Comparison of ENCODE assay signal across 8 cellular contexts in genomic region chr10:84352251-84352842, GRCh38. TPM values are rescaled to one million over a fixed set of nuclear protein-coding genes. Genes with fewer than 3 reads are reported as not detected.
DNase-seq lines count a peak whose midpoint lies in the region; ATAC-seq, FAIRE-seq and TF ChIP-seq lines count a peak whose summit lies in the region.

No MANE protein-coding gene starts in this region.

- no peak overlapping the region for H3K4me2 ChIP-seq in endothelial cell of umbilical vein (ENCODE audit: insufficient read depth, low read length)

- peak; percentile 94 for ATAC-seq in HG02759 (IDR thresholded peaks at IDR 0.05; ENCODE audit: unreplicated experiment)
- ATAC-seq in natural killer cell: peak; percentile 83 to 87 (median 86)

- H3K27ac ChIP-seq in endothelial cell of umbilical vein (ENCODE audit: insufficient read depth, low read depth, low read length): no peak overlapping the region
- no peak overlapping the region for H3K27ac ChIP-seq in testis

- TF ChIP-seq CTCF in endothelial cell of umbilical vein (IDR thresholded peaks at IDR 0.05; ENCODE audit: extremely low read depth in 1 of 2, insufficient read depth in 1 of 2, low read depth in 1 of 2, low read length in 2 of 2) (peak; percentile 66 to 78), natural killer cell (IDR thresholded peaks at IDR 0.05) (peak; percentile 76), testis (IDR thresholded peaks at IDR 0.05) (peak in 2 of 3 experiments; percentile 36 to 56)

- intact Hi-C loops in endothelial cell of umbilical vein (cut with micrococcal nuclease) (loop anchor here (1.0 kb wide), 2 partner anchors 85 to 185 kb away; no protein-coding TSS in a partner anchor), natural killer cell (cut with micrococcal nuclease) (loop anchor here (1.0 to 5.0 kb wide), 2 partner anchors 85 to 185 kb away; no protein-coding TSS in a partner anchor), testis (cut with DNase I; ENCODE audit: low total_unique reads) (no loop called here)

- DNase-seq in A172 (ENCODE audit: low spot score) (peak; percentile 62), GM12891 (ENCODE audit: insufficient read length, low spot score) (peak; percentile 52), NCI-H146 (lab: John Stamatoyannopoulos, UW) (peak; percentile 50), endothelial cell of umbilical vein (ENCODE audit: low read depth, low spot score) (peak; percentile 63), natural killer cell (peak; percentile 58), testis (peak; percentile 74)
- DNase-seq in activated CD8-positive, alpha-beta memory T cell treated with anti-CD3 and anti-CD28 coated beads for 4 hours (ENCODE audit: low read depth in 2 of 2): peak; percentile 30 to 51

- FAIRE-seq in GM12891 (lab: Jason Lieb, UNC) (peak; percentile 91), endothelial cell of umbilical vein (lab: Jason Lieb, UNC) (peak; percentile 85)

- H3K4me3 ChIP-seq in endothelial cell of umbilical vein (replicated peaks in 1 of 3; ENCODE audit: insufficient read depth in 1 of 3, low read depth in 1 of 3, low read length in 3 of 3) (no peak overlapping the region), testis (no peak overlapping the region)

- peaks cover 44% of the 10 kb centered on the region for H3K79me2 ChIP-seq in endothelial cell of umbilical vein (ENCODE audit: control insufficient read depth, insufficient read depth, low read length)

- no peaks in the 10 kb centered on the region for H3K27me3 ChIP-seq in endothelial cell of umbilical vein (ENCODE audit: control insufficient read depth in 2 of 2, insufficient read depth in 2 of 2, low read length in 2 of 2)
- no peaks in the 10 kb centered on the region for H3K27me3 ChIP-seq in testis

- no peak overlapping the region for H3K4me3 Mint-ChIP-seq in natural killer cell

- peaks cover 64 to 70% of the 10 kb centered on the region in 2 donors for H3K4me1 Mint-ChIP-seq in natural killer cell

- H3K27ac Mint-ChIP-seq in natural killer cell: peak overlapping the region; percentile 39 to 51

- H3K9ac ChIP-seq in endothelial cell of umbilical vein (replicated peaks; ENCODE audit: extremely low read depth, insufficient read depth, low read length): no peak overlapping the region

- H3K36me3 Mint-ChIP-seq in natural killer cell: no peaks in the 10 kb centered on the region

- H3K36me3 ChIP-seq in endothelial cell of umbilical vein (ENCODE audit: control insufficient read depth in 2 of 2, extremely low read depth in 1 of 2, insufficient read depth in 2 of 2, low read length in 2 of 2): no peaks in the 10 kb centered on the region
- no peaks in the 10 kb centered on the region for H3K36me3 ChIP-seq in testis (ENCODE audit: low read depth, missing control alignments)

- TF ChIP-seq POLR2A in GM12891 (IDR thresholded peaks at IDR 0.05; ENCODE audit: low read depth, low read length) (no peak), endothelial cell of umbilical vein (IDR thresholded peaks at IDR 0.05; ENCODE audit: low read depth, low read length) (no peak), testis (IDR thresholded peaks at IDR 0.05) (no peak)

- H2AFZ ChIP-seq in endothelial cell of umbilical vein (ENCODE audit: low read depth, low read length): no peak overlapping the region

- no peaks in the 10 kb centered on the region for H3K9me3 Mint-ChIP-seq in natural killer cell

- H3K9me1 ChIP-seq in endothelial cell of umbilical vein (replicated peaks; ENCODE audit: control insufficient read depth, extremely low read depth, insufficient read depth, low read length): no peaks in the 10 kb centered on the region

- H3K27me3 Mint-ChIP-seq in natural killer cell (ENCODE audit: low read depth in 2 of 2): no peaks in the 10 kb centered on the region

- POLR2A ChIA-PET in endothelial cell of umbilical vein (lab: Charles Lee): interaction anchor here (1.0 kb wide), 1 partner anchor 24 kb away, joined by 3 read pairs; no protein-coding TSS in a partner anchor

- BruUV-seq in endothelial cell of umbilical vein (replicated peaks; lab: Mats Ljungman, UMichigan): no TSS peak

- H4K20me1 ChIP-seq in endothelial cell of umbilical vein (replicated peaks; ENCODE audit: control insufficient read depth, extremely low read depth, insufficient read depth, low read length): peaks cover 3% of the 10 kb centered on the region

- CTCF ChIA-PET in endothelial cell of umbilical vein (lab: Charles Lee): interaction anchor here (0.5 to 4.8 kb wide), 33 partner anchors 9 to 188 kb away, joined by 3 to 46 read pairs (median 4); partner anchors contain the start of gene CCSER2

- H3K4me1 ChIP-seq in endothelial cell of umbilical vein (ENCODE audit: control insufficient read depth, extremely low read depth, insufficient read depth, low read length) (peaks cover 7% of the 10 kb centered on the region), testis (no peaks in the 10 kb centered on the region)

- dilution Hi-C loops in endothelial cell of umbilical vein (cut with MboI; ENCODE audit: extremely low pct_ligation_motif_present, low sequenced_read_pairs): no loop called here

- no peaks in the 10 kb centered on the region for H3K9me3 ChIP-seq in endothelial cell of umbilical vein (replicated peaks; ENCODE audit: control insufficient read depth, insufficient read depth, low read length)
- H3K9me3 ChIP-seq in testis: no peaks in the 10 kb centered on the region

- WGBS in testis, 2 donors: 84% methylated on average over 7 of the region's 7 CpGs

TF ChIP-seq in GM12891, 5 proteins besides CTCF, POLR2A, EP300 and RAD21:
- TF ChIP-seq SPI1 (IDR thresholded peaks at IDR 0.05; ENCODE audit: low read depth, low read length) (no peak), TAF1 (IDR thresholded peaks at IDR 0.05; ENCODE audit: low read depth, low read length) (no peak), PAX5 (IDR thresholded peaks at IDR 0.05; ENCODE audit: insufficient read depth, low read length, severe bottlenecking) (no peak), POU2F2 (IDR thresholded peaks at IDR 0.05; ENCODE audit: low read depth, low read length) (no peak), POLR2AphosphoS5 (IDR thresholded peaks at IDR 0.05; ENCODE audit: low read depth, low read length) (no peak)

TF ChIP-seq in endothelial cell of umbilical vein, 7 proteins besides CTCF, POLR2A, EP300 and RAD21:
- TF ChIP-seq MAX (IDR thresholded peaks at IDR 0.05; ENCODE audit: insufficient read depth, insufficient read length) (no peak), FOS (IDR thresholded peaks at IDR 0.05; ENCODE audit: borderline replicate concordance, insufficient read depth, low read length) (no peak), GATA2 (IDR thresholded peaks at IDR 0.05; ENCODE audit: insufficient read depth, insufficient read length, low read depth, low read length) (no peak), MYC (IDR thresholded peaks at IDR 0.05; ENCODE audit: low read depth, low read length) (no peak), POLR2AphosphoS5 (IDR thresholded peaks at IDR 0.05; ENCODE audit: insufficient read depth, low read depth, low read length) (no peak), EZH2 (IDR thresholded peaks at IDR 0.05; ENCODE audit: borderline replicate concordance, low read depth, low read length, severe bottlenecking) (no peak), JUN (IDR thresholded peaks at IDR 0.05; ENCODE audit: borderline replicate concordance, insufficient read depth, insufficient read length, low read depth) (no peak)

RNA-seq across cellular contexts. Expression of gene CCSER2, which starts 24.0 kb away (rescaled TPM):
- total RNA-seq in A172 (2014; rRNA removed; shearing (Covaris generic)): 39.9 and 40.7 TPM in 2 replicates
- 5.6 TPM for polyA plus RNA-seq in GM12891 (2012; ENCODE audit: low read depth, missing spikeins)
- 49.3 and 50.8 TPM in 2 replicates for total RNA-seq in endothelial cell of umbilical vein
- polyA plus RNA-seq in endothelial cell of umbilical vein: 13.9 and 14.5 TPM in 2 replicates
- 24.6 and 27.0 TPM in 2 replicates for polyA plus RNA-seq in endothelial cell of umbilical vein (2011; cell fraction: cytosol; rRNA removed)
- polyA plus RNA-seq in endothelial cell of umbilical vein (2011; cell fraction: nucleus; rRNA removed): 27.3 and 28.6 TPM in 2 replicates
- 24.8 and 43.1 TPM in 2 replicates for polyA plus RNA-seq in endothelial cell of umbilical vein (2012)
- polyA minus RNA-seq in endothelial cell of umbilical vein: 30.7 and 38.5 TPM in 2 replicates
- polyA minus RNA-seq in endothelial cell of umbilical vein (2011; cell fraction: cytosol; rRNA and poly(A)+ RNA removed): 18.5 TPM
- 66.7 and 87.9 TPM in 2 replicates for polyA minus RNA-seq in endothelial cell of umbilical vein (2011; cell fraction: nucleus; rRNA and poly(A)+ RNA removed)
- 100 to 1,000 TPM; 125 to 158 (median 146) TPM for total RNA-seq in natural killer cell
- 100 to 1,000 TPM in 1 of 2 donors, 10 to 100 TPM in 1; 65.4 to 148 TPM for total RNA-seq in testis
- polyA plus RNA-seq in testis (ENCODE audit: insufficient read depth, low read depth, low replicate concordance): 146 TPM
